Comparison of ENCODE assay signal across 16 cellular contexts in the genomic region with DNA sequence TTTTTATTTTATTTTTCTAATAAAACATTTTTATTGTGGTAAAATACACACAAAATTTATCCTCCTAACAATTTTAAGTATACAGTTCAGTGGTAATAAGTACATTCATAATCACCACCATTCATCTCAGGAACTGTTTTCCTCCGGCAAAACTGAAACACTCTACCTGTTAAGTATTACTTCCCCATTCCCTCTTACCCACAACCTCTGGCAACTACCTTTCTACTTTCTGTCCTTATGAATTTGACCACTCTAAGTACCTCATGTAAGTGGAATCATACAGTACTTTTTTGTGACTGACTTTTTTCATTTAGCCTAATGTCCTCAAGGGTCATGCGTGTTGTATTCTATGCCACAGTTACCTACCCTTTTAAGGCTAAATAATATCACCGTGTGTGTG.
DNase-seq lines count a peak whose midpoint lies in the region; ATAC-seq lines count a peak whose summit lies in the region.
"Had no signal": no experiment of that assay in that cellular context is flagged by ENCODE, and none has a peak within 500 bp of the region (broad histone marks: within the 10 kb centered on the region; RNA-seq: fewer than 3 reads in every experiment).

No MANE protein-coding gene starts in this region.

- peak; percentile 51 for ATAC-seq in GM18858 (IDR thresholded peaks at IDR 0.05; ENCODE audit: unreplicated experiment)
- peak; percentile 46 for ATAC-seq in GM21515 (IDR thresholded peaks at IDR 0.05; ENCODE audit: unreplicated experiment)
- peak; percentile 65 for ATAC-seq in HG02973 (IDR thresholded peaks at IDR 0.05; ENCODE audit: unreplicated experiment)
- peak; percentile 72 for ATAC-seq in HG03571 (IDR thresholded peaks at IDR 0.05; ENCODE audit: unreplicated experiment)
- ATAC-seq: activated T-cell treated with anti-CD3 and anti-CD28 coated beads, Interleukin-2, amount 50 U/mL, for 4 hours; Panc1 had no signal

- DNase-seq in HK-2 (ENCODE audit: unreplicated experiment) (no peak), HUDEP-2 (lab: John Stamatoyannopoulos, UW; ENCODE audit: unreplicated experiment in 76 of 76) (no peak), Ammon's horn (ENCODE audit: low spot score) (no peak)
- DNase-seq in activated CD4-positive, alpha-beta T cell treated with anti-CD3 and anti-CD28 coated beads for 1 hour: no peak
- DNase-seq: activated CD4-positive, alpha-beta T cell treated with anti-CD3 and anti-CD28 coated beads, Interleukin-2, amount 50 U/mL, for 4 hours; activated T-cell treated with anti-CD3 and anti-CD28 coated beads, Interleukin-2, amount 50 U/mL, for 4 hours; central memory CD4-positive, alpha-beta T cell; kidney; mesendoderm; NCI-H69; stimulated activated CD4-positive, alpha-beta T cell treated with anti-CD3 and anti-CD28 coated beads, Interleukin-15, amount 100 ng/mL, for 24 hours had no signal
